In the genomic region with DNA sequence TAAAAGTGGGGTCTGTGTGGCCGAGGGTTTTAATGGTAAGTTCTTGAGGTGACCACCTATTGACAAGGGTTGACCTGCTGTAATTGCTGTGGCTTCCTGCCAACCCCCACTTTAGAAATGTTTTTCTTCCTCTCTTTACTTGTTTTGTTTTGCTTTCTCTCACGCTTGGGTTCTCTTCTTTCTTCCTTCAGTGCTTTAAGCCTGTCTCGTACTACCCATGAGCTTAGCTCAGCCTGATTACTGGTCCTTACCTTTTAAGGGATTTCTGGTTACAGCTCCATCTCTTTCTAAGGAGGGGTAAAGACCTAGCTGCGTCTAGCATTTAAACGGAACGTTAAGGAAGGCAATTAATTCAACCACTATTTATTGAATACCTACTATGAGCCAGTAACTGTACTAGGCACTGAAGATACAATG, we compare ENCODE assay signal across 8 cellular contexts. TPM values are rescaled to one million over a fixed set of nuclear protein-coding genes. Genes with fewer than 3 reads are reported as not detected.
DNase-seq lines count a peak whose midpoint lies in the region; ATAC-seq and TF ChIP-seq lines count a peak whose summit lies in the region.

No MANE protein-coding gene starts in this region.

- no peaks in the 10 kb centered on the region for H3K9me3 ChIP-seq in OCI-LY1 (ENCODE audit: low read length)
- H3K9me3 ChIP-seq in mucosa of stomach (ENCODE audit: control insufficient read depth, low read length): no peaks in the 10 kb centered on the region

- intact Hi-C loops in dorsolateral prefrontal cortex (cut with DNase I): loop anchor here in 1 of 2 donors (10.0 kb wide), 1 partner anchor 249 kb away; no protein-coding TSS in a partner anchor

- H3K9me2 ChIP-seq in OCI-LY1 (ENCODE audit: low read depth, low read length): no peaks in the 10 kb centered on the region

- H3K36me3 ChIP-seq in OCI-LY1 (ENCODE audit: insufficient read depth, low read length): no peaks in the 10 kb centered on the region
- no peaks in the 10 kb centered on the region for H3K36me3 ChIP-seq in mucosa of stomach (ENCODE audit: control insufficient read depth, insufficient read depth, low read length)

- H3K4me3 ChIP-seq in OCI-LY1 (ENCODE audit: low read depth, low read length, poor library complexity, severe bottlenecking): peak overlapping the region; percentile 81
- H3K4me3 ChIP-seq in dorsolateral prefrontal cortex: peak overlapping the region; percentile 55 to 99 (median 91)
- peak overlapping the region; percentile 99 for H3K4me3 ChIP-seq in mucosa of stomach (ENCODE audit: low read length)

- H3K27me3 ChIP-seq in OCI-LY1 (ENCODE audit: insufficient read depth, low read length) (no peaks in the 10 kb centered on the region), dorsolateral prefrontal cortex (no peaks in the 10 kb centered on the region), mucosa of stomach (ENCODE audit: control insufficient read depth, insufficient read depth, low read length) (no peaks in the 10 kb centered on the region)

- ATAC-seq in GM18858 (IDR thresholded peaks at IDR 0.05; ENCODE audit: unreplicated experiment) (peak; percentile 21), HG03039 (IDR thresholded peaks at IDR 0.05; ENCODE audit: unreplicated experiment) (peak; percentile 6)

- H2AFZ ChIP-seq in OCI-LY1 (ENCODE audit: low read length): peak overlapping the region; percentile 57; the same call in 1 of the 2 replicates

- peaks cover 34% of the 10 kb centered on the region for H3K4me1 ChIP-seq in OCI-LY1 (ENCODE audit: insufficient read depth, low read length, severe bottlenecking)
- H3K4me1 ChIP-seq in mucosa of stomach (ENCODE audit: control insufficient read depth, insufficient read depth, low read length): no peaks in the 10 kb centered on the region

- no peaks in the 10 kb centered on the region for H3F3A ChIP-seq in OCI-LY1 (ENCODE audit: insufficient read depth, low read length)

- TF ChIP-seq CTCF in AG09319 (IDR thresholded peaks at IDR 0.05; ENCODE audit: low read depth, low read length) (no peak), OCI-LY1 (IDR thresholded peaks at IDR 0.05; ENCODE audit: low read length) (no peak), dorsolateral prefrontal cortex (IDR thresholded peaks at IDR 0.05 in 54 of 56, conservative IDR thresholded peaks at IDR 0.05 in 2 of 56; ENCODE audit: low read depth in 1 of 56, partially characterized antibody in 56 of 56) (no peak)

- H4K20me1 ChIP-seq in OCI-LY1 (ENCODE audit: insufficient read depth, low read length): peaks cover 9% of the 10 kb centered on the region; the same call in 1 of the 2 replicates

- H3K27ac ChIP-seq in OCI-LY1 (ENCODE audit: low read depth, low read length, poor library complexity, severe bottlenecking) (peak overlapping the region; percentile 49), dorsolateral prefrontal cortex (peak overlapping the region; percentile 51 to 99 (median 96))

- DNase-seq in AG09319 (ENCODE audit: extremely low read depth, low read depth) (peak; percentile 12), dorsolateral prefrontal cortex (no peak), UCSD-AML1 (lab: John Stamatoyannopoulos, UW; ENCODE audit: unreplicated experiment) (no peak), NCI-H446 treated with DMSO at 0.1 percent for 48 hours (lab: John Stamatoyannopoulos, UW) (no peak)

- H3K9ac ChIP-seq in OCI-LY1 (ENCODE audit: low read length): peak overlapping the region; percentile 88
- peak overlapping the region; percentile 100 for H3K9ac ChIP-seq in mucosa of stomach (ENCODE audit: low read length)

- peaks cover 38% of the 10 kb centered on the region for H3K79me2 ChIP-seq in OCI-LY1 (ENCODE audit: insufficient read depth, low read length)

- peak overlapping the region; percentile 92 for H3K4me2 ChIP-seq in OCI-LY1 (ENCODE audit: low read length)

RNA-seq across cellular contexts. Expression of gene PPP1R12A, which starts 0.7 kb away (rescaled TPM):
- total RNA-seq in dorsolateral prefrontal cortex: 100 to 1,000 TPM in 119 of 120 experiments, 10 to 100 TPM in 1; 96.4 to 234 (median 174) TPM
